12 cellular contexts compared by ENCODE assay signal in genomic region chr13:114027046-114027760, GRCh38. TPM values are rescaled to one million over a fixed set of nuclear protein-coding genes. Genes with fewer than 3 reads are reported as not detected.
DNase-seq lines count a peak whose midpoint lies in the region; ATAC-seq, FAIRE-seq and TF ChIP-seq lines count a peak whose summit lies in the region.
"Had no signal": no experiment of that assay in that cellular context is flagged by ENCODE, and none has a peak within 500 bp of the region (broad histone marks: within the 10 kb centered on the region; RNA-seq: fewer than 3 reads in every experiment).

No MANE protein-coding gene starts in this region.

- no peaks in the 10 kb centered on the region for H3K27me3 ChIP-seq in endothelial cell of umbilical vein (ENCODE audit: control insufficient read depth in 2 of 2, insufficient read depth in 2 of 2, low read length in 2 of 2)
- H3K27me3 ChIP-seq: cardiac muscle cell had no signal

- H3K4me3 ChIP-seq in endothelial cell of umbilical vein (replicated peaks in 1 of 3; ENCODE audit: insufficient read depth in 1 of 3, low read depth in 1 of 3, low read length in 3 of 3) = no peak overlapping the region
- H3K4me3 ChIP-seq: cardiac muscle cell had no signal

- peaks cover 24% of the 10 kb centered on the region for H3K4me1 ChIP-seq in endothelial cell of umbilical vein (ENCODE audit: control insufficient read depth, extremely low read depth, insufficient read depth, low read length)

- peak; percentile 50 for DNase-seq in AG09319 (ENCODE audit: extremely low read depth, low read depth)
- DNase-seq in NCI-H526 treated with DMSO at 0.1 percent for 48 hours (lab: John Stamatoyannopoulos, UW) = peak; percentile 64
- peak; percentile 23 for DNase-seq in endothelial cell of umbilical vein (ENCODE audit: low read depth, low spot score)
- no peak for DNase-seq in natural killer cell
- no peak for DNase-seq in stimulated activated CD4-positive, alpha-beta T cell treated with anti-CD3 and anti-CD28 coated beads, Interleukin-2, amount 100 ng/mL, for 48 hours
- no peak for DNase-seq in LoVo (ENCODE audit: low spot score)
- no peak for DNase-seq in NCI-H1694 (lab: John Stamatoyannopoulos, UW)
- DNase-seq: NCI-H510A had no signal

- no peak for TF ChIP-seq CTCF in AG09319 (IDR thresholded peaks at IDR 0.05; ENCODE audit: low read depth, low read length)
- no peak for TF ChIP-seq CTCF in endothelial cell of umbilical vein (IDR thresholded peaks at IDR 0.05; ENCODE audit: extremely low read depth in 1 of 2, insufficient read depth in 1 of 2, low read depth in 1 of 2, low read length in 2 of 2)
- TF ChIP-seq CTCF in natural killer cell (IDR thresholded peaks at IDR 0.05) = no peak

- H3K36me3 ChIP-seq in endothelial cell of umbilical vein (ENCODE audit: control insufficient read depth in 2 of 2, extremely low read depth in 1 of 2, insufficient read depth in 2 of 2, low read length in 2 of 2) = peaks cover 7 to 41% of the 10 kb centered on the region in 2 experiments
- H3K36me3 ChIP-seq: cardiac muscle cell had no signal

- peak overlapping the region; percentile 49 for H3K27ac ChIP-seq in endothelial cell of umbilical vein (ENCODE audit: insufficient read depth, low read depth, low read length)
- H3K27ac ChIP-seq: cardiac muscle cell had no signal

- no peak overlapping the region for H3K4me2 ChIP-seq in endothelial cell of umbilical vein (ENCODE audit: insufficient read depth, low read length)

- H3K4me1 Mint-ChIP-seq in natural killer cell = peaks cover 29 to 53% of the 10 kb centered on the region in 2 donors

- H3K27me3 Mint-ChIP-seq in natural killer cell (ENCODE audit: low read depth in 2 of 2) = no peaks in the 10 kb centered on the region

- CTCF ChIA-PET in endothelial cell of umbilical vein (lab: Charles Lee) = no interaction called here

- peak; percentile 75 for FAIRE-seq in endothelial cell of umbilical vein (lab: Jason Lieb, UNC)

- ATAC-seq in natural killer cell = no peak
- no peak for ATAC-seq in GM19324 (IDR thresholded peaks at IDR 0.05; ENCODE audit: low FRiP score, unreplicated experiment)
- ATAC-seq: SK-N-SH treated with all-trans-retinoic acid at 6 μM for 48 hours had no signal

- dilution Hi-C loops in endothelial cell of umbilical vein (cut with MboI; ENCODE audit: extremely low pct_ligation_motif_present, low sequenced_read_pairs) = no loop called here

- TF ChIP-seq POLR2A in endothelial cell of umbilical vein (IDR thresholded peaks at IDR 0.05; ENCODE audit: low read depth, low read length) = no peak

- H3K27ac Mint-ChIP-seq in natural killer cell = peak overlapping the region; percentile 79 to 82

- H2AFZ ChIP-seq in endothelial cell of umbilical vein (ENCODE audit: low read depth, low read length) = no peak overlapping the region

- H3K36me3 Mint-ChIP-seq in natural killer cell = no peaks in the 10 kb centered on the region

- no peaks in the 10 kb centered on the region for H3K9me3 ChIP-seq in endothelial cell of umbilical vein (replicated peaks; ENCODE audit: control insufficient read depth, insufficient read depth, low read length)

- no peaks in the 10 kb centered on the region for H3K9me1 ChIP-seq in endothelial cell of umbilical vein (replicated peaks; ENCODE audit: control insufficient read depth, extremely low read depth, insufficient read depth, low read length)

- no peaks in the 10 kb centered on the region for H3K9me3 Mint-ChIP-seq in natural killer cell

- POLR2A ChIA-PET in endothelial cell of umbilical vein (lab: Charles Lee) = no interaction called here

- TSS peak; percentile 91 for BruUV-seq in endothelial cell of umbilical vein (replicated peaks; lab: Mats Ljungman, UMichigan)

- no peak overlapping the region for H3K4me3 Mint-ChIP-seq in natural killer cell
- H3K4me3 Mint-ChIP-seq: CD14-positive monocyte had no signal

- H3K79me2 ChIP-seq in endothelial cell of umbilical vein (ENCODE audit: control insufficient read depth, insufficient read depth, low read length) = peaks cover 43% of the 10 kb centered on the region

- no peaks in the 10 kb centered on the region for H4K20me1 ChIP-seq in endothelial cell of umbilical vein (replicated peaks; ENCODE audit: control insufficient read depth, extremely low read depth, insufficient read depth, low read length)

- peak overlapping the region; percentile 8 for H3K9ac ChIP-seq in endothelial cell of umbilical vein (replicated peaks; ENCODE audit: extremely low read depth, insufficient read depth, low read length)

- intact Hi-C loops in endothelial cell of umbilical vein (cut with micrococcal nuclease) = no loop called here
- intact Hi-C loops in natural killer cell (cut with micrococcal nuclease) = no loop called here

TF ChIP-seq in endothelial cell of umbilical vein, 7 proteins besides CTCF, POLR2A, EP300 and RAD21:
- TF ChIP-seq JUN (IDR thresholded peaks at IDR 0.05; ENCODE audit: borderline replicate concordance, insufficient read depth, insufficient read length, low read depth) (no peak), GATA2 (IDR thresholded peaks at IDR 0.05; ENCODE audit: insufficient read depth, insufficient read length, low read depth, low read length) (no peak), POLR2AphosphoS5 (IDR thresholded peaks at IDR 0.05; ENCODE audit: insufficient read depth, low read depth, low read length) (no peak), MYC (IDR thresholded peaks at IDR 0.05; ENCODE audit: low read depth, low read length) (no peak), EZH2 (IDR thresholded peaks at IDR 0.05; ENCODE audit: borderline replicate concordance, low read depth, low read length, severe bottlenecking) (no peak), FOS (IDR thresholded peaks at IDR 0.05; ENCODE audit: borderline replicate concordance, insufficient read depth, low read length) (no peak)
- TF ChIP-seq, protein P1, sequence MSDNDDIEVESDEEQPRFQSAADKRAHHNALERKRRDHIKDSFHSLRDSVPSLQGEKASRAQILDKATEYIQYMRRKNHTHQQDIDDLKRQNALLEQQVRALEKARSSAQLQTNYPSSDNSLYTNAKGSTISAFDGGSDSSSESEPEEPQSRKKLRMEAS (IDR thresholded peaks at IDR 0.05; ENCODE audit: insufficient read depth, insufficient read length) = no peak

RNA-seq across cellular contexts. Expression of gene C13orf46, which starts 53.3 kb away (rescaled TPM):
- 1.7 and 1.9 TPM in 2 replicates for total RNA-seq in endothelial cell of umbilical vein
- polyA plus RNA-seq in endothelial cell of umbilical vein = 1.2 and 1.3 TPM in 2 replicates
- polyA plus RNA-seq in endothelial cell of umbilical vein (2011; cell fraction: cytosol; rRNA removed) = 0.30 and 0.37 TPM in 2 replicates
- 6.3 and 7.7 TPM in 2 replicates for polyA plus RNA-seq in endothelial cell of umbilical vein (2011; cell fraction: nucleus; rRNA removed)
- 0.52 and 0.86 TPM in 2 replicates for polyA plus RNA-seq in endothelial cell of umbilical vein (2012)
- polyA minus RNA-seq in endothelial cell of umbilical vein = 2.0 and 2.2 TPM in 2 replicates
- 0.41 TPM for polyA minus RNA-seq in endothelial cell of umbilical vein (2011; cell fraction: cytosol; rRNA and poly(A)+ RNA removed)
- polyA minus RNA-seq in endothelial cell of umbilical vein (2011; cell fraction: nucleus; rRNA and poly(A)+ RNA removed) = 4.6 and 7.2 TPM in 2 replicates
- total RNA-seq in natural killer cell = 10 to 100 TPM; 21.1 to 23.9 (median 23.5) TPM
- total RNA-seq: cardiac muscle cell had no signal

Comparison
In these comparisons a context has a peak if more than half of its experiments do, and no peak if none do; other contexts are left out.
1. DNase-seq: peak in AG09319 (single experiment), NCI-H526 treated with DMSO at 0.1 percent for 48 hours (single experiment) and endothelial cell of umbilical vein (single experiment); none in natural killer cell (single experiment), stimulated activated CD4-positive, alpha-beta T cell treated with anti-CD3 and anti-CD28 coated beads, Interleukin-2, amount 100 ng/mL, for 48 hours (0 of 2), LoVo (single experiment) and NCI-H1694 (single experiment).